In genomic region chr10:17009228-17009700, GRCh38 we compare ENCODE assay signal across 14 cellular contexts.
DNase-seq lines count a peak whose midpoint lies in the region; ATAC-seq and TF ChIP-seq lines count a peak whose summit lies in the region.
"Had no signal": no experiment of that assay in that cellular context is flagged by ENCODE, and none has a peak within 500 bp of the region (broad histone marks: within the 10 kb centered on the region; RNA-seq: fewer than 3 reads in every experiment).

No MANE protein-coding gene starts in this region.

- H3K9me3 ChIP-seq in left lung (no peaks in the 10 kb centered on the region), suprapubic skin (no peaks in the 10 kb centered on the region)

- TF ChIP-seq POLR2A in suprapubic skin (IDR thresholded peaks at IDR 0.05): no peak

- 45% methylated on average over 3 of the region's 3 CpGs for WGBS in suprapubic skin

- H3K4me1 ChIP-seq in left lung (peaks cover 30 to 60% of the 10 kb centered on the region in 2 donors), suprapubic skin (peaks cover 38% of the 10 kb centered on the region)

- no peak overlapping the region for H3K4me3 Mint-ChIP-seq in activated CD8-positive, alpha-beta T cell treated with anti-CD3 and anti-CD28 coated beads for 36 hours
- H3K4me3 Mint-ChIP-seq: activated naive CD4-positive, alpha-beta T cell treated with anti-CD3 and anti-CD28 coated beads, Interleukin-2, amount 10 ng/mL, durations not matched to agents 7 days and 5 days; H9; nephron progenitor cell had no signal

- no peak for ATAC-seq in left lung
- no peak for ATAC-seq in activated CD8-positive, alpha-beta T cell treated with anti-CD3 and anti-CD28 coated beads for 36 hours
- ATAC-seq in GM18868 (IDR thresholded peaks at IDR 0.05; ENCODE audit: unreplicated experiment): no peak

- H3K36me3 ChIP-seq in left lung (no peaks in the 10 kb centered on the region), suprapubic skin (no peaks in the 10 kb centered on the region)

- H3K4me1 Mint-ChIP-seq in activated CD8-positive, alpha-beta T cell treated with anti-CD3 and anti-CD28 coated beads for 36 hours (ENCODE audit: low read depth): peaks cover 44% of the 10 kb centered on the region

- peak; percentile 75 for DNase-seq in LHCN-M2 (ENCODE audit: low read depth)
- no peak for DNase-seq in coronary artery (ENCODE audit: low spot score)
- no peak for DNase-seq in left lung
- no peak for DNase-seq in suprapubic skin (ENCODE audit: low spot score in 2 of 2)
- no peak for DNase-seq in activated CD8-positive, alpha-beta T cell treated with anti-CD3 and anti-CD28 coated beads for 36 hours
- no peak for DNase-seq in epidermal melanocyte (ENCODE audit: insufficient read length, low spot score)
- no peak for DNase-seq in kidney glomerular epithelial cell (lab: John Stamatoyannopoulos, UW)
- DNase-seq: activated CD4-positive, CD25-positive, alpha-beta regulatory T cell; activated naive CD4-positive, alpha-beta T cell treated with anti-CD3 and anti-CD28 coated beads, Interleukin-2, amount 10 ng/mL, durations not matched to agents 7 days and 5 days; H9; NCI-H1048; nephron progenitor cell; PC-9 had no signal

- H3K27me3 Mint-ChIP-seq in activated CD8-positive, alpha-beta T cell treated with anti-CD3 and anti-CD28 coated beads for 36 hours: peaks cover 2% of the 10 kb centered on the region

- TF ChIP-seq CTCF in coronary artery (IDR thresholded peaks at IDR 0.05) (no peak), left lung (IDR thresholded peaks at IDR 0.05) (no peak), suprapubic skin (IDR thresholded peaks at IDR 0.05) (no peak)
- no peak for TF ChIP-seq CTCF in activated CD8-positive, alpha-beta T cell treated with anti-CD3 and anti-CD28 coated beads for 36 hours (IDR thresholded peaks at IDR 0.05)

- CTCF ChIA-PET in activated CD8-positive, alpha-beta T cell treated with anti-CD3 and anti-CD28 coated beads for 36 hours (lab: Charles Lee): no interaction called here

- H3K36me3 Mint-ChIP-seq in activated CD8-positive, alpha-beta T cell treated with anti-CD3 and anti-CD28 coated beads for 36 hours (ENCODE audit: low read depth): peaks cover 11% of the 10 kb centered on the region

- peak overlapping the region; percentile 58 to 85 for H3K27ac ChIP-seq in coronary artery
- peak overlapping the region; percentile 52 to 80 for H3K27ac ChIP-seq in left lung
- peak overlapping the region; percentile 62 for H3K27ac ChIP-seq in suprapubic skin
- H3K27ac ChIP-seq: PC-9 had no signal

- H3K27ac Mint-ChIP-seq in activated CD8-positive, alpha-beta T cell treated with anti-CD3 and anti-CD28 coated beads for 36 hours: no peak overlapping the region
- H3K27ac Mint-ChIP-seq: activated naive CD4-positive, alpha-beta T cell treated with anti-CD3 and anti-CD28 coated beads, Interleukin-2, amount 10 ng/mL, durations not matched to agents 7 days and 5 days had no signal

- intact Hi-C loops in left lung (cut with DNase I): loop anchor here in 1 of 2 donors (10.0 kb wide), 1 partner anchor 196 kb away; the partner anchor contains the start of gene TRDMT1
- intact Hi-C loops in activated CD8-positive, alpha-beta T cell treated with anti-CD3 and anti-CD28 coated beads for 36 hours (cut with micrococcal nuclease): no loop called here

- POLR2A ChIA-PET in activated CD8-positive, alpha-beta T cell treated with anti-CD3 and anti-CD28 coated beads for 36 hours (lab: Charles Lee): interaction anchor here (1.0 kb wide), 1 partner anchor 189 kb away, joined by 4 read pairs; no protein-coding TSS in a partner anchor

- no peaks in the 10 kb centered on the region for H3K27me3 ChIP-seq in left lung
- H3K27me3 ChIP-seq in suprapubic skin: no peaks in the 10 kb centered on the region

- TF ChIP-seq EP300 in suprapubic skin (IDR thresholded peaks at IDR 0.05): no peak

- H3K4me3 ChIP-seq in coronary artery: no peak overlapping the region
- H3K4me3 ChIP-seq in left lung: no peak overlapping the region
- H3K4me3 ChIP-seq in suprapubic skin: no peak overlapping the region
- H3K4me3 ChIP-seq: PC-9 had no signal

- H3K9me3 Mint-ChIP-seq in activated CD8-positive, alpha-beta T cell treated with anti-CD3 and anti-CD28 coated beads for 36 hours: peaks cover 5% of the 10 kb centered on the region
